ENCODE assay signal across 15 cellular contexts in genomic region chr4:6110681-6111353, GRCh38.
DNase-seq lines count a peak whose midpoint lies in the region; FAIRE-seq and TF ChIP-seq lines count a peak whose summit lies in the region.
"Had no signal": no experiment of that assay in that cellular context is flagged by ENCODE, and none has a peak within 500 bp of the region (broad histone marks: within the 10 kb centered on the region; RNA-seq: fewer than 3 reads in every experiment).

No MANE protein-coding gene starts in this region.

- H2AK5ac ChIP-seq in H1 (ENCODE audit: low read depth, low read length) (no peak overlapping the region), neuronal stem cell (ENCODE audit: low read depth, low read length) (peak overlapping the region; percentile 51)

- H2BK15ac ChIP-seq in H1 (ENCODE audit: low read length) (peak overlapping the region; percentile 74; the same call in 1 of the 2 replicates), neuronal stem cell (ENCODE audit: low read length) (no peak overlapping the region)

- no peaks in the 10 kb centered on the region for H3K79me1 ChIP-seq in H1 (ENCODE audit: low read depth, low read length)
- H3K79me1 ChIP-seq in neuronal stem cell (ENCODE audit: low read depth, low read length), result no peaks in the 10 kb centered on the region

- TF ChIP-seq POLR2A in H1 (IDR thresholded peaks at IDR 0.05; ENCODE audit: control extremely low read depth in 1 of 2, low read depth in 2 of 2, low read length in 2 of 2), result no peak

- H3K4me3 ChIP-seq in H1 (ENCODE audit: extremely low read depth in 1 of 4, insufficient read depth in 2 of 4, low read depth in 3 of 4, low read length in 4 of 4) (no peak overlapping the region), neuronal stem cell (ENCODE audit: low read length in 2 of 2) (no peak overlapping the region), OCI-LY7 (ENCODE audit: low read depth, low read length, poor library complexity, severe bottlenecking) (no peak overlapping the region)
- H3K4me3 ChIP-seq: BLaER1 treated with 17β-estradiol and CSF1 and Interleukin-3, amounts not matched to agents 10 nM and 100 nM had no signal

- CTCF ChIA-PET in H1 (lab: Charles Lee; ENCODE audit: partially characterized antibody) (interaction anchor here (0.5 to 4.6 kb wide), 40 partner anchors 9 to 785 kb away, joined by 3 to 23 read pairs (median 4); partner anchors contain the start of gene C4orf50), OCI-LY7 (lab: Charles Lee; ENCODE audit: unreplicated experiment) (no interaction called here)

- H3K36me3 ChIP-seq in H1 (ENCODE audit: control insufficient read depth in 2 of 4, insufficient read depth in 4 of 4, low read length in 3 of 4) (no peaks in the 10 kb centered on the region), neuronal stem cell (replicated peaks in 1 of 2; ENCODE audit: control insufficient read depth in 2 of 2, insufficient read depth in 2 of 2, low read length in 2 of 2) (no peaks in the 10 kb centered on the region), OCI-LY7 (ENCODE audit: insufficient read depth, low read length) (no peaks in the 10 kb centered on the region)

- H2BK120ac ChIP-seq in H1 (replicated peaks; ENCODE audit: low read depth, low read length), result no peak overlapping the region
- no peak overlapping the region for H2BK120ac ChIP-seq in neuronal stem cell (ENCODE audit: low read depth, low read length)

- WGBS in H1 (ENCODE audit: extremely low coverage in 1 of 2, insufficient coverage in 1 of 2, insufficient read length in 1 of 2, insufficient replicate concordance in 2 of 2, low coverage in 1 of 2, low lambda C conversion rate in 2 of 2, missing lambda C conversion rate in 1 of 2), 2 experiments, result 84% methylated on average over 8 of the region's 8 CpGs; no CpG with 5 or more reads in 1 of the 2 experiments
- WGBS in neuronal stem cell (ENCODE audit: extremely low coverage in 2 of 2, insufficient read length in 2 of 2, insufficient replicate concordance in 1 of 2), 2 donors, result no CpG with 5 or more reads among the region's 8 CpGs

- H4K8ac ChIP-seq in H1 (ENCODE audit: extremely low read depth, insufficient read depth, low read length) (peak overlapping the region; percentile 29; the same call in 1 of the 2 replicates), neuronal stem cell (ENCODE audit: low read depth, low read length) (no peak overlapping the region)

- TF ChIP-seq EP300 in H1 (IDR thresholded peaks at IDR 0.05; ENCODE audit: borderline replicate concordance in 1 of 2, low read depth in 2 of 2, low read length in 2 of 2), result no peak

- H4K20me1 ChIP-seq in H1 (replicated peaks in 1 of 2; ENCODE audit: control insufficient read depth in 1 of 2, insufficient read depth in 2 of 2, low read length in 2 of 2), result no peaks in the 10 kb centered on the region
- H4K20me1 ChIP-seq in OCI-LY7 (ENCODE audit: insufficient read depth, low read length), result no peaks in the 10 kb centered on the region
- H4K20me1 ChIP-seq: BLaER1 treated with 17β-estradiol and CSF1 and Interleukin-3, amounts not matched to agents 10 nM and 100 nM had no signal

- BruUV-seq in OCI-LY7 (replicated peaks; lab: Mats Ljungman, UMichigan), result no TSS peak

- no peaks in the 10 kb centered on the region for H3K23me2 ChIP-seq in H1 (ENCODE audit: low read depth, low read length)

- H3K9ac ChIP-seq in H1 (replicated peaks in 1 of 4; ENCODE audit: extremely low read depth in 1 of 4, low read depth in 3 of 4, low read length in 3 of 4), result no peak overlapping the region
- no peak overlapping the region for H3K9ac ChIP-seq in neuronal stem cell (ENCODE audit: low read depth, low read length, poor library complexity)
- H3K9ac ChIP-seq: BLaER1 treated with 17β-estradiol and CSF1 and Interleukin-3, amounts not matched to agents 10 nM and 100 nM had no signal

- H3K23ac ChIP-seq in H1 (ENCODE audit: insufficient read length) (no peak overlapping the region), neuronal stem cell (ENCODE audit: low read depth, low read length, poor library complexity) (no peak overlapping the region)

- H2BK12ac ChIP-seq in H1 (ENCODE audit: low read depth, low read length) (peak overlapping the region; percentile 60; the same call in 1 of the 2 replicates), neuronal stem cell (ENCODE audit: low read length) (no peak overlapping the region)

- peak overlapping the region; percentile 80; the same call in 1 of the 2 replicates for H2BK20ac ChIP-seq in H1 (ENCODE audit: low read length)

- H3K18ac ChIP-seq in H1 (ENCODE audit: extremely low read depth, low read length), result no peak overlapping the region; the same call in 1 of the 2 replicates
- H3K18ac ChIP-seq in neuronal stem cell (ENCODE audit: low read length), result peak overlapping the region; percentile 25

- H2AFZ ChIP-seq in H1 (ENCODE audit: low read length) (no peak overlapping the region), neuronal stem cell (ENCODE audit: low read length) (no peak overlapping the region), OCI-LY7 (ENCODE audit: low read length) (no peak overlapping the region)

- no peak for TF ChIP-seq CTCF in H1 (IDR thresholded peaks at IDR 0.05; ENCODE audit: control extremely low read depth in 1 of 3, insufficient read depth in 1 of 3, low read depth in 1 of 3, low read length in 3 of 3)
- no peak for TF ChIP-seq CTCF in OCI-LY7 (conservative IDR thresholded peaks at IDR 0.05; ENCODE audit: low read length)

- H3K4me1 ChIP-seq in H1 (replicated peaks in 1 of 4; ENCODE audit: control insufficient read depth in 3 of 4, insufficient read depth in 4 of 4, low read length in 3 of 4), result peaks cover 1 to 10% (median 5%) of the 10 kb centered on the region in 4 experiments; a peak in 6 of 7 replicates
- peaks cover 0 to 12% of the 10 kb centered on the region in 2 donors for H3K4me1 ChIP-seq in neuronal stem cell (ENCODE audit: control insufficient read depth in 2 of 2, insufficient read depth in 1 of 2, low read depth in 1 of 2, low read length in 2 of 2)
- H3K4me1 ChIP-seq in OCI-LY7 (ENCODE audit: insufficient read depth, low read length, poor library complexity, severe bottlenecking), result no peaks in the 10 kb centered on the region
- H3K4me1 ChIP-seq: BLaER1 treated with 17β-estradiol and CSF1 and Interleukin-3, amounts not matched to agents 10 nM and 100 nM had no signal

- H4K5ac ChIP-seq in H1 (ENCODE audit: insufficient read length, low read depth, low read length), result no peak overlapping the region

- H3K79me2 ChIP-seq in H1 (ENCODE audit: control insufficient read depth in 1 of 2, insufficient read depth in 2 of 2, low read length in 2 of 2) (no peaks in the 10 kb centered on the region), OCI-LY7 (ENCODE audit: insufficient read depth, low read depth, low read length) (no peaks in the 10 kb centered on the region)

- H4K91ac ChIP-seq in H1 (replicated peaks; ENCODE audit: insufficient read length, low read length), result no peak overlapping the region
- no peak overlapping the region for H4K91ac ChIP-seq in neuronal stem cell (ENCODE audit: low read depth, low read length, poor library complexity)

- intact Hi-C loops in OCI-LY7 (cut with micrococcal nuclease; ENCODE audit: unreplicated experiment), result no loop called here

- no peak for FAIRE-seq in H1 (lab: Jason Lieb, UNC)
- FAIRE-seq: GM12891, H54 had no signal

- H3K9me2 ChIP-seq in OCI-LY7 (ENCODE audit: insufficient read depth, low read length), result no peaks in the 10 kb centered on the region

- H3K4me2 ChIP-seq in H1 (ENCODE audit: insufficient read depth in 1 of 2, low read depth in 2 of 2, low read length in 2 of 2) (no peak overlapping the region), neuronal stem cell (ENCODE audit: insufficient read depth, low read length, poor library complexity, severe bottlenecking) (no peak overlapping the region), OCI-LY7 (ENCODE audit: low read length) (no peak overlapping the region)
- H3K4me2 ChIP-seq: BLaER1 treated with 17β-estradiol and CSF1 and Interleukin-3, amounts not matched to agents 10 nM and 100 nM had no signal

- POLR2A ChIA-PET in H1 (lab: Charles Lee; ENCODE audit: partially characterized antibody), result interaction anchor here (0.7 kb wide), 1 partner anchor 88 kb away, joined by 3 read pairs; no protein-coding TSS in a partner anchor
- POLR2A ChIA-PET in OCI-LY7 (lab: Charles Lee), result no interaction called here

- H3K4ac ChIP-seq in H1 (replicated peaks; ENCODE audit: insufficient read length, low read depth, low read length) (no peak overlapping the region), neuronal stem cell (ENCODE audit: low read length) (no peak overlapping the region)

- H3K14ac ChIP-seq in H1 (ENCODE audit: insufficient read length) (no peak overlapping the region), neuronal stem cell (ENCODE audit: low read length) (no peak overlapping the region)

- peak; percentile 61 for DNase-seq in activated effector memory CD4-positive, alpha-beta T cell treated with anti-CD3 and anti-CD28 coated beads, Interleukin-2, amount 50 U/mL, for 16 hours
- no peak for DNase-seq in activated effector memory CD4-positive, alpha-beta T cell treated with Interleukin-2 at 50 U/mL for 16 hours
- no peak for DNase-seq in H1 (ENCODE audit: low read depth in 1 of 2, low spot score in 2 of 2)
- DNase-seq in neuronal stem cell (ENCODE audit: low spot score), result no peak
- no peak for DNase-seq in activated CD4-positive, CD25-positive, alpha-beta regulatory T cell (lab: John Stamatoyannopoulos, UW)
- no peak for DNase-seq in OCI-LY7 (ENCODE audit: low spot score)
- DNase-seq in dermis blood vessel endothelial cell, result no peak
- DNase-seq: Kasumi-1, NCI-H1694 treated with DMSO at 0.1 percent for 48 hours, NCI-H2081 treated with DMSO at 0.1 percent for 48 hours, NCI-H446, SHP77 had no signal

- H3K9me3 ChIP-seq in H1 (ENCODE audit: insufficient read depth in 2 of 2, low read depth in 1 of 2, low read length in 1 of 2) (peaks cover 0 to under 1% of the 10 kb centered on the region in 2 experiments; a peak in 1 of 4 replicates), neuronal stem cell (replicated peaks in 1 of 2; ENCODE audit: control insufficient read depth in 2 of 2, insufficient read depth in 1 of 2, low read depth in 1 of 2, low read length in 2 of 2) (no peaks in the 10 kb centered on the region), OCI-LY7 (ENCODE audit: low read length) (no peaks in the 10 kb centered on the region)

- H3K27me3 ChIP-seq in H1 (replicated peaks in 1 of 4; ENCODE audit: control insufficient read depth in 3 of 4, extremely low read depth in 1 of 4, insufficient read depth in 3 of 4, low read length in 3 of 4), result no peaks in the 10 kb centered on the region; a peak in 1 of 7 replicates
- H3K27me3 ChIP-seq in neuronal stem cell (ENCODE audit: control insufficient read depth in 3 of 3, insufficient read depth in 3 of 3, low read depth in 1 of 3, low read length in 3 of 3), result peaks cover 0 to 2% (median 1%) of the 10 kb centered on the region in 3 experiments
- H3K27me3 ChIP-seq: BLaER1 treated with 17β-estradiol and CSF1 and Interleukin-3, amounts not matched to agents 10 nM and 100 nM had no signal

- no peak overlapping the region for H2BK5ac ChIP-seq in H1 (ENCODE audit: low read depth, low read length)
- H2BK5ac ChIP-seq in neuronal stem cell (ENCODE audit: low read length), result no peak overlapping the region

- no peak overlapping the region for H3K56ac ChIP-seq in H1 (replicated peaks; ENCODE audit: insufficient read length, low read depth, low read length)

- no peak for TF ChIP-seq RAD21 in H1 (IDR thresholded peaks at IDR 0.05 in 1 of 2, conservative IDR thresholded peaks at IDR 0.05 in 1 of 2; ENCODE audit: low read depth in 2 of 2, low read length in 2 of 2)

- H3K27ac ChIP-seq in H1 (ENCODE audit: low read depth, low read length), result no peak overlapping the region
- H3K27ac ChIP-seq in neuronal stem cell (replicated peaks; ENCODE audit: low read length), result no peak overlapping the region
- no peak overlapping the region for H3K27ac ChIP-seq in OCI-LY7 (ENCODE audit: low read depth, low read length, poor library complexity, severe bottlenecking)
- H3K27ac ChIP-seq: BLaER1 treated with 17β-estradiol and CSF1 and Interleukin-3, amounts not matched to agents 10 nM and 100 nM had no signal
